Comparison of ENCODE assay signal across 7 cellular contexts in genomic region chr11:17473071-17473744, GRCh38. TPM values are rescaled to one million over a fixed set of nuclear protein-coding genes. Genes with fewer than 3 reads are reported as not detected.
A peak's percentile ranks its signal among the peaks of the same experiment; 100 is the strongest.
DNase-seq lines count a peak whose midpoint lies in the region; TF ChIP-seq lines count a peak whose summit lies in the region.

No MANE protein-coding gene starts in this region.

- H2AFZ ChIP-seq in neural progenitor cell (replicated peaks), result no peak overlapping the region

- no peaks in the 10 kb centered on the region for H3K9me3 ChIP-seq in neural progenitor cell (ENCODE audit: low read depth)
- no peaks in the 10 kb centered on the region for H3K9me3 ChIP-seq in CD4-positive, alpha-beta memory T cell (ENCODE audit: control insufficient read depth in 1 of 2, low read length in 2 of 2)
- no peaks in the 10 kb centered on the region for H3K9me3 ChIP-seq in right atrium auricular region

- H3K27me3 ChIP-seq in neural progenitor cell, result peaks cover 89% of the 10 kb centered on the region
- H3K27me3 ChIP-seq in CD4-positive, alpha-beta memory T cell (ENCODE audit: insufficient read depth, low read length), result no peaks in the 10 kb centered on the region
- H3K27me3 ChIP-seq in right atrium auricular region, result no peaks in the 10 kb centered on the region

- no peak overlapping the region for H3K27ac Mint-ChIP-seq in neural progenitor cell
- peak overlapping the region in 1 of 7 donors; percentile 72 for H3K27ac Mint-ChIP-seq in CD4-positive, alpha-beta memory T cell

- TF ChIP-seq CTCF in neural progenitor cell (IDR thresholded peaks at IDR 0.05) (peak; percentile 69), right atrium auricular region (IDR thresholded peaks at IDR 0.05) (no peak)

- no peaks in the 10 kb centered on the region for H3K9me3 Mint-ChIP-seq in neural progenitor cell
- H3K9me3 Mint-ChIP-seq in CD4-positive, alpha-beta memory T cell, result peaks cover 0 to 3% (median 0%) of the 10 kb centered on the region in 8 donors

- H3K4me1 ChIP-seq in neural progenitor cell (peaks cover 23% of the 10 kb centered on the region), right atrium auricular region (peaks cover 0 to 7% of the 10 kb centered on the region in 2 donors)
- no peaks in the 10 kb centered on the region for H3K4me1 ChIP-seq in CD4-positive, alpha-beta memory T cell (ENCODE audit: insufficient read depth, low read length)

- H3K4me3 ChIP-seq in neural progenitor cell (no peak overlapping the region), right atrium auricular region (no peak overlapping the region)
- no peak overlapping the region for H3K4me3 ChIP-seq in CD4-positive, alpha-beta memory T cell (ENCODE audit: low read length in 2 of 2)

- CTCF ChIA-PET in CD4-positive, alpha-beta memory T cell (lab: Charles Lee; ENCODE audit: partially characterized antibody), result no interaction called here

- H3K27ac ChIP-seq in neural progenitor cell (no peak overlapping the region), right atrium auricular region (no peak overlapping the region)
- H3K27ac ChIP-seq in CD4-positive, alpha-beta memory T cell (ENCODE audit: low read depth, low read length), result no peak overlapping the region

- peaks cover 36% of the 10 kb centered on the region for H3K27me3 Mint-ChIP-seq in neural progenitor cell (ENCODE audit: insufficient read depth, low read depth)
- H3K27me3 Mint-ChIP-seq in CD4-positive, alpha-beta memory T cell, result peaks cover 39% of the 10 kb centered on the region in 2 donors

- no peak overlapping the region for H3K4me3 Mint-ChIP-seq in neural progenitor cell
- no peak overlapping the region for H3K4me3 Mint-ChIP-seq in CD4-positive, alpha-beta memory T cell

- no peaks in the 10 kb centered on the region for H3K36me3 ChIP-seq in neural progenitor cell
- H3K36me3 ChIP-seq in CD4-positive, alpha-beta memory T cell (ENCODE audit: insufficient read depth, low read length), result no peaks in the 10 kb centered on the region
- H3K36me3 ChIP-seq in right atrium auricular region, result no peaks in the 10 kb centered on the region

- H3F3A ChIP-seq in neural progenitor cell (ENCODE audit: low read depth), result peaks cover 36% of the 10 kb centered on the region

- H3K9ac ChIP-seq in neural progenitor cell, result no peak overlapping the region

- intact Hi-C loops in CD4-positive, alpha-beta memory T cell (cut with micrococcal nuclease), result no loop called here

- H3K36me3 Mint-ChIP-seq in neural progenitor cell, result no peaks in the 10 kb centered on the region
- H3K36me3 Mint-ChIP-seq in CD4-positive, alpha-beta memory T cell, result no peaks in the 10 kb centered on the region

- peaks cover 25% of the 10 kb centered on the region for H3K4me1 Mint-ChIP-seq in neural progenitor cell
- peaks cover 0 to 5% (median 3%) of the 10 kb centered on the region in 4 donors for H3K4me1 Mint-ChIP-seq in CD4-positive, alpha-beta memory T cell

- peak overlapping the region; percentile 50 for H3K4me2 ChIP-seq in neural progenitor cell

- H3K79me2 ChIP-seq in neural progenitor cell (ENCODE audit: low read depth), result no peaks in the 10 kb centered on the region

- POLR2A ChIA-PET in CD4-positive, alpha-beta memory T cell (lab: Charles Lee; ENCODE audit: partially characterized antibody), result no interaction called here

- DNase-seq in H4 (ENCODE audit: low spot score) (peak; percentile 69), NCI-H460 (ENCODE audit: extremely low read depth, low read depth) (peak; percentile 36), cerebellum (ENCODE audit: low spot score) (peak; percentile 83), neural progenitor cell (ENCODE audit: low spot score) (peak; percentile 84), right atrium auricular region (ENCODE audit: low spot score) (no peak), GOT3 (lab: John Stamatoyannopoulos, UW) (no peak)
- DNase-seq in CD4-positive, alpha-beta memory T cell, result no peak

- peaks cover 23% of the 10 kb centered on the region for H4K20me1 ChIP-seq in neural progenitor cell (ENCODE audit: low read depth)

RNA-seq across cellular contexts. Expression of gene ABCC8, which starts 3.4 kb away (rescaled TPM):
- total RNA-seq in H4 (2014; rRNA removed; shearing (Covaris generic)), result not detected in 2 replicates
- not detected in 2 replicates for total RNA-seq in NCI-H460 (2014; rRNA removed; shearing (Covaris generic))
- not detected in 2 replicates for polyA plus RNA-seq in NCI-H460 (2014; cell fraction: nucleus; rRNA removed)
- total RNA-seq in cerebellum (29.0 TPM), neural progenitor cell (ENCODE audit: low replicate concordance) (0.32 and 4.2 TPM in 2 replicates), right atrium auricular region (1 to 10 TPM; 3.0 to 4.2 TPM)
- total RNA-seq in CD4-positive, alpha-beta memory T cell, result not detected
- not detected for polyA plus RNA-seq in CD4-positive, alpha-beta memory T cell

Comparison
In these comparisons a context has a peak if more than half of its experiments do, and no peak if none do; other contexts are left out.
1. DNase-seq: peak in H4 (single experiment), NCI-H460 (single experiment), cerebellum (single experiment) and neural progenitor cell (single experiment); none in CD4-positive, alpha-beta memory T cell (0 of 5), right atrium auricular region (single experiment) and GOT3 (single experiment).